Comparison of ENCODE assay signal across 1 cellular context in the genomic region with DNA sequence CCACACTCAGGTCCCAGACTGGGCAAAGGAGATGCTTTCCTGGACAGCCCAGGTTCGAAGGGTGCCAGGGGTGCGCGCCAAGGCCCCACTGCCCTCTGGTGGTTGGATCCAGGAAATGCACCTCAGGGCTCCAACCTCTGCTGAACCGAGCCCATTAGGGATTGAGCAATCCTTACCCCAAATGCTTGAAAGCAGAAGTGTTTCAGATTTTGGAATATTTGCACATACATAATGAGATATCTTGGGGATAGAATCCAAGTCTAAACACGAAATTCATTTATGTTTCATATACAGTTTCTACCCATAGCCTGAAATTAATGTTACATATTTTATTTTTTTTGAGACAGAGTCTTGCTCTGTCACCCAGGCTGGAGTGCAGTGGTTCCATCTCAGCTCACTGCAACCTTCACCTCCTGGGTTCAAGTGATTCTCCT.
A peak's percentile ranks its signal among the peaks of the same experiment; 100 is the strongest.
TF ChIP-seq lines count a peak whose summit lies in the region.

No MANE protein-coding gene starts in this region.

TF ChIP-seq in HepG2, 621 proteins besides CTCF, POLR2A, EP300 and RAD21 (continued from another document and continues in another):
- TF ChIP-seq PHF21A (CRISPR knock-in tag; IDR thresholded peaks at IDR 0.05) (no peak), MTA3 (CRISPR knock-in tag; IDR thresholded peaks at IDR 0.05) (no peak), ZNF44 (CRISPR knock-in tag; IDR thresholded peaks at IDR 0.05) (no peak), BCL6 (CRISPR knock-in tag; IDR thresholded peaks at IDR 0.05) (peak; percentile 66), NCOR1 (IDR thresholded peaks at IDR 0.05; ENCODE audit: borderline replicate concordance, low read length) (no peak), ZNF776 (CRISPR knock-in tag; IDR thresholded peaks at IDR 0.05) (no peak), ZNF383 (CRISPR knock-in tag; IDR thresholded peaks at IDR 0.05; ENCODE audit: borderline replicate concordance) (no peak), ZNF768 (CRISPR knock-in tag; IDR thresholded peaks at IDR 0.05) (no peak), ZNF619 (CRISPR knock-in tag; IDR thresholded peaks at IDR 0.05) (no peak), ZBTB38 (CRISPR knock-in tag; IDR thresholded peaks at IDR 0.05) (no peak), YEATS4 (CRISPR knock-in tag; IDR thresholded peaks at IDR 0.05; ENCODE audit: borderline replicate concordance) (no peak), ZNF562 (CRISPR knock-in tag; IDR thresholded peaks at IDR 0.05; ENCODE audit: borderline replicate concordance) (no peak), ZNF737 (CRISPR knock-in tag; IDR thresholded peaks at IDR 0.05; ENCODE audit: borderline replicate concordance) (no peak), THRA (CRISPR knock-in tag; IDR thresholded peaks at IDR 0.05; ENCODE audit: borderline replicate concordance) (peak; percentile 54; the same call in 1 of the 2 replicates), MAFF (IDR thresholded peaks at IDR 0.05; ENCODE audit: low read depth, low read length) (no peak), SUZ12 (IDR thresholded peaks at IDR 0.05; ENCODE audit: low read depth, low read length) (no peak), ZNF33B (CRISPR knock-in tag; IDR thresholded peaks at IDR 0.05) (no peak), ZNF350 (CRISPR knock-in tag; IDR thresholded peaks at IDR 0.05; ENCODE audit: borderline replicate concordance, low read depth) (no peak), ZSCAN25 (CRISPR knock-in tag; IDR thresholded peaks at IDR 0.05) (no peak), ZGPAT (CRISPR knock-in tag; IDR thresholded peaks at IDR 0.05) (no peak), TAF15 (IDR thresholded peaks at IDR 0.05; ENCODE audit: low read depth, low read length, poor library complexity, severe bottlenecking) (no peak)
- TF ChIP-seq, protein P1, sequence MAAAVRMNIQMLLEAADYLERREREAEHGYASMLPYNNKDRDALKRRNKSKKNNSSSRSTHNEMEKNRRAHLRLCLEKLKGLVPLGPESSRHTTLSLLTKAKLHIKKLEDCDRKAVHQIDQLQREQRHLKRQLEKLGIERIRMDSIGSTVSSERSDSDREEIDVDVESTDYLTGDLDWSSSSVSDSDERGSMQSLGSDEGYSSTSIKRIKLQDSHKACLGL (CRISPR knock-in tag; IDR thresholded peaks at IDR 0.05) = no peak
- TF ChIP-seq, protein P2, sequence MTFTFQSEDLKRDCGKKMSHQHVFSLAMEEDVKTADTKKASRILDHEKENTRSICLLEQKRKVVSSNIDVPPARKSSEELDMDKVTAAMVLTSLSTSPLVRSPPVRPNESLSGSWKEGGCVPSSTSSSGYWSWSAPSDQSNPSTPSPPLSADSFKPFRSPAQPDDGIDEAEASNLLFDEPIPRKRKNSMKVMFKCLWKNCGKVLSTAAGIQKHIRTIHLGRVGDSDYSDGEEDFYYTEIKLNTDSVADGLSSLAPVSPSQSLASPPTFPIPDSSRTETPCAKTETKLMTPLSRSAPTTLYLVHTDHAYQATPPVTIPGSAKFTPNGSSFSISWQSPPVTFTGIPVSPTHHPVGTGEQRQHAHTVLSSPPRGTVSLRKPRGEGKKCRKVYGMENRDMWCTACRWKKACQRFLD (CRISPR knock-in tag; IDR thresholded peaks at IDR 0.05; ENCODE audit: borderline replicate concordance) = no peak
- TF ChIP-seq, protein P3, sequence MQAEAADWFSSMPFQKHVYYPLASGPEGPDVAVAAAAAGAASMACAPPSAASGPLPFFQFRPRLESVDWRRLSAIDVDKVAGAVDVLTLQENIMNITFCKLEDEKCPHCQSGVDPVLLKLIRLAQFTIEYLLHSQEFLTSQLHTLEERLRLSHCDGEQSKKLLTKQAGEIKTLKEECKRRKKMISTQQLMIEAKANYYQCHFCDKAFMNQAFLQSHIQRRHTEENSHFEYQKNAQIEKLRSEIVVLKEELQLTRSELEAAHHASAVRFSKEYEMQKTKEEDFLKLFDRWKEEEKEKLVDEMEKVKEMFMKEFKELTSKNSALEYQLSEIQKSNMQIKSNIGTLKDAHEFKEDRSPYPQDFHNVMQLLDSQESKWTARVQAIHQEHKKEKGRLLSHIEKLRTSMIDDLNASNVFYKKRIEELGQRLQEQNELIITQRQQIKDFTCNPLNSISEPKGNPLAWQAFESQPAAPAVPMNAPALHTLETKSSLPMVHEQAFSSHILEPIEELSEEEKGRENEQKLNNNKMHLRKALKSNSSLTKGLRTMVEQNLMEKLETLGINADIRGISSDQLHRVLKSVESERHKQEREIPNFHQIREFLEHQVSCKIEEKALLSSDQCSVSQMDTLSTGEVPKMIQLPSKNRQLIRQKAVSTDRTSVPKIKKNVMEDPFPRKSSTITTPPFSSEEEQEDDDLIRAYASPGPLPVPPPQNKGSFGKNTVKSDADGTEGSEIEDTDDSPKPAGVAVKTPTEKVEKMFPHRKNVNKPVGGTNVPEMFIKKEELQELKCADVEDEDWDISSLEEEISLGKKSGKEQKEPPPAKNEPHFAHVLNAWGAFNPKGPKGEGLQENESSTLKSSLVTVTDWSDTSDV (CRISPR knock-in tag; IDR thresholded peaks at IDR 0.05) = no peak
- TF ChIP-seq, protein P4, sequence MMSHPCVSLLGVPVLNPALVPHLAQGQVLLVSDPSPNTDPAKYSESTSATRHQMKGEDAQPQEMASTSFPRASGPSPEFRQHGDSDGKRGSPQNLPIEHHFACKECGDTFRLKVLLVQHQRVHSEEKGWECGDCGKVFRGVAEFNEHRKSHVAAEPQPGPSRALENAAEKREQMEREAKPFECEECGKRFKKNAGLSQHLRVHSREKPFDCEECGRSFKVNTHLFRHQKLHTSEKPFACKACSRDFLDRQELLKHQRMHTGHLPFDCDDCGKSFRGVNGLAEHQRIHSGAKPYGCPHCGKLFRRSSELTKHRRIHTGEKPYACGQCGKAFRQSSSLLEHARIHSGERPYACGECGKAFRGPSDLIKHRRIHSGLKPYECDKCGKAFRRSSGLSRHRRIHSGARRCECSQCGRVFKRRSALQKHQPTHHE (CRISPR knock-in tag; IDR thresholded peaks at IDR 0.05; ENCODE audit: borderline replicate concordance) = no peak
- TF ChIP-seq, protein P5, sequence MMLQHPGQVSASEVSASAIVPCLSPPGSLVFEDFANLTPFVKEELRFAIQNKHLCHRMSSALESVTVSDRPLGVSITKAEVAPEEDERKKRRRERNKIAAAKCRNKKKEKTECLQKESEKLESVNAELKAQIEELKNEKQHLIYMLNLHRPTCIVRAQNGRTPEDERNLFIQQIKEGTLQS (CRISPR knock-in tag; IDR thresholded peaks at IDR 0.05) = no peak
- TF ChIP-seq, protein P6, sequence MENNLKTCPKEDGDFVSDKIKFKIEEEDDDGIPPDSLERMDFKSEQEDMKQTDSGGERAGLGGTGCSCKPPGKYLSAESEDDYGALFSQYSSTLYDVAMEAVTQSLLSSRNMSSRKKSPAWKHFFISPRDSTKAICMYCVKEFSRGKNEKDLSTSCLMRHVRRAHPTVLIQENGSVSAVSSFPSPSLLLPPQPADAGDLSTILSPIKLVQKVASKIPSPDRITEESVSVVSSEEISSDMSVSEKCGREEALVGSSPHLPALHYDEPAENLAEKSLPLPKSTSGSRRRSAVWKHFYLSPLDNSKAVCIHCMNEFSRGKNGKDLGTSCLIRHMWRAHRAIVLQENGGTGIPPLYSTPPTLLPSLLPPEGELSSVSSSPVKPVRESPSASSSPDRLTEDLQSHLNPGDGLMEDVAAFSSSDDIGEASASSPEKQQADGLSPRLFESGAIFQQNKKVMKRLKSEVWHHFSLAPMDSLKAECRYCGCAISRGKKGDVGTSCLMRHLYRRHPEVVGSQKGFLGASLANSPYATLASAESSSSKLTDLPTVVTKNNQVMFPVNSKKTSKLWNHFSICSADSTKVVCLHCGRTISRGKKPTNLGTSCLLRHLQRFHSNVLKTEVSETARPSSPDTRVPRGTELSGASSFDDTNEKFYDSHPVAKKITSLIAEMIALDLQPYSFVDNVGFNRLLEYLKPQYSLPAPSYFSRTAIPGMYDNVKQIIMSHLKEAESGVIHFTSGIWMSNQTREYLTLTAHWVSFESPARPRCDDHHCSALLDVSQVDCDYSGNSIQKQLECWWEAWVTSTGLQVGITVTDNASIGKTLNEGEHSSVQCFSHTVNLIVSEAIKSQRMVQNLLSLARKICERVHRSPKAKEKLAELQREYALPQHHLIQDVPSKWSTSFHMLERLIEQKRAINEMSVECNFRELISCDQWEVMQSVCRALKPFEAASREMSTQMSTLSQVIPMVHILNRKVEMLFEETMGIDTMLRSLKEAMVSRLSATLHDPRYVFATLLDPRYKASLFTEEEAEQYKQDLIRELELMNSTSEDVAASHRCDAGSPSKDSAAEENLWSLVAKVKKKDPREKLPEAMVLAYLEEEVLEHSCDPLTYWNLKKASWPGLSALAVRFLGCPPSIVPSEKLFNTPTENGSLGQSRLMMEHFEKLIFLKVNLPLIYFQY (CRISPR knock-in tag; IDR thresholded peaks at IDR 0.05; ENCODE audit: borderline replicate concordance) = 0 out of 2 replicates have a peak, but pooled peaks have one; percentile 47
- TF ChIP-seq, protein P7, sequence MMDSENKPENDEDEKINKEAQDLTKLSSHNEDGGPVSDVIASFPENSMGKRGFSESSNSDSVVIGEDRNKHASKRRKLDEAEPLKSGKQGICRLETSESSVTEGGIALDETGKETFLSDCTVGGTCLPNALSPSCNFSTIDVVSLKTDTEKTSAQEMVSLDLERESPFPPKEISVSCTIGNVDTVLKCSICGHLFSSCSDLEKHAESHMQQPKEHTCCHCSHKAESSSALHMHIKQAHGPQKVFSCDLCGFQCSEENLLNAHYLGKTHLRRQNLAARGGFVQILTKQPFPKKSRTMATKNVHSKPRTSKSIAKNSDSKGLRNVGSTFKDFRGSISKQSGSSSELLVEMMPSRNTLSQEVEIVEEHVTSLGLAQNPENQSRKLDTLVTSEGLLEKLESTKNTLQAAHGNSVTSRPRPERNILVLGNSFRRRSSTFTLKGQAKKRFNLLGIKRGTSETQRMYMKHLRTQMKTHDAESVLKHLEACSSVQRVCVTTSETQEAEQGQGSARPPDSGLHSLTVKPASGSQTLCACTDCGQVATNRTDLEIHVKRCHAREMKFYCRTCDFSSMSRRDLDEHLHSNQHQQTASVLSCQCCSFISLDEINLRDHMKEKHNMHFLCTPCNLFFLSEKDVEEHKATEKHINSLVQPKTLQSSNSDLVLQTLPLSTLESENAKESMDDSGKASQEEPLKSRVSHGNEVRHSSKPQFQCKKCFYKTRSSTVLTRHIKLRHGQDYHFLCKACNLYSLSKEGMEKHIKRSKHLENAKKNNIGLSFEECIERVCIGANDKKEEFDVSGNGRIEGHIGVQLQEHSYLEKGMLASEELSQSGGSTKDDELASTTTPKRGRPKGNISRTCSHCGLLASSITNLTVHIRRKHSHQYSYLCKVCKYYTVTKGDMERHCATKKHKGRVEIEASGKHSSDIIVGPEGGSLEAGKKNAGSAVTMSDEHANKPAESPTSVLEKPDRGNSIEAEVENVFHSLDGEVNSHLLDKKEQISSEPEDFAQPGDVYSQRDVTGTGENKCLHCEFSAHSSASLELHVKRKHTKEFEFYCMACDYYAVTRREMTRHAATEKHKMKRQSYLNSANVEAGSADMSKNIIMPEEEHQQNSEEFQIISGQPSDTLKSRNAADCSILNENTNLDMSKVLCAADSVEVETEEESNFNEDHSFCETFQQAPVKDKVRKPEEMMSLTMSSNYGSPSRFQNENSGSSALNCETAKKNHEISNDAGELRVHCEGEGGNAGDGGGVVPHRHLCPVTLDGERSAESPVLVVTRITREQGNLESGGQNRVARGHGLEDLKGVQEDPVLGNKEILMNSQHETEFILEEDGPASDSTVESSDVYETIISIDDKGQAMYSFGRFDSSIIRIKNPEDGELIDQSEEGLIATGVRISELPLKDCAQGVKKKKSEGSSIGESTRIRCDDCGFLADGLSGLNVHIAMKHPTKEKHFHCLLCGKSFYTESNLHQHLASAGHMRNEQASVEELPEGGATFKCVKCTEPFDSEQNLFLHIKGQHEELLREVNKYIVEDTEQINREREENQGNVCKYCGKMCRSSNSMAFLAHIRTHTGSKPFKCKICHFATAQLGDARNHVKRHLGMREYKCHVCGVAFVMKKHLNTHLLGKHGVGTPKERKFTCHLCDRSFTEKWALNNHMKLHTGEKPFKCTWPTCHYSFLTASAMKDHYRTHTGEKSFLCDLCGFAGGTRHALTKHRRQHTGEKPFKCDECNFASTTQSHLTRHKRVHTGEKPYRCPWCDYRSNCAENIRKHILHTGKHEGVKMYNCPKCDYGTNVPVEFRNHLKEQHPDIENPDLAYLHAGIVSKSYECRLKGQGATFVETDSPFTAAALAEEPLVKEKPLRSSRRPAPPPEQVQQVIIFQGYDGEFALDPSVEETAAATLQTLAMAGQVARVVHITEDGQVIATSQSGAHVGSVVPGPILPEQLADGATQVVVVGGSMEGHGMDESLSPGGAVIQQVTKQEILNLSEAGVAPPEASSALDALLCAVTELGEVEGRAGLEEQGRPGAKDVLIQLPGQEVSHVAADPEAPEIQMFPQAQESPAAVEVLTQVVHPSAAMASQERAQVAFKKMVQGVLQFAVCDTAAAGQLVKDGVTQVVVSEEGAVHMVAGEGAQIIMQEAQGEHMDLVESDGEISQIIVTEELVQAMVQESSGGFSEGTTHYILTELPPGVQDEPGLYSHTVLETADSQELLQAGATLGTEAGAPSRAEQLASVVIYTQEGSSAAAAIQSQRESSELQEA (CRISPR knock-in tag; IDR thresholded peaks at IDR 0.05; ENCODE audit: not compliant biosample characterization) = no peak
- TF ChIP-seq, protein P8, sequence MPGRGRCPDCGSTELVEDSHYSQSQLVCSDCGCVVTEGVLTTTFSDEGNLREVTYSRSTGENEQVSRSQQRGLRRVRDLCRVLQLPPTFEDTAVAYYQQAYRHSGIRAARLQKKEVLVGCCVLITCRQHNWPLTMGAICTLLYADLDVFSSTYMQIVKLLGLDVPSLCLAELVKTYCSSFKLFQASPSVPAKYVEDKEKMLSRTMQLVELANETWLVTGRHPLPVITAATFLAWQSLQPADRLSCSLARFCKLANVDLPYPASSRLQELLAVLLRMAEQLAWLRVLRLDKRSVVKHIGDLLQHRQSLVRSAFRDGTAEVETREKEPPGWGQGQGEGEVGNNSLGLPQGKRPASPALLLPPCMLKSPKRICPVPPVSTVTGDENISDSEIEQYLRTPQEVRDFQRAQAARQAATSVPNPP (CRISPR knock-in tag; IDR thresholded peaks at IDR 0.05) = no peak
